9 cellular contexts compared by ENCODE assay signal in genomic region chr1:204714861-204715511, GRCh38. TPM values are rescaled to one million over a fixed set of nuclear protein-coding genes. Genes with fewer than 3 reads are reported as not detected.
DNase-seq lines count a peak whose midpoint lies in the region; ATAC-seq and TF ChIP-seq lines count a peak whose summit lies in the region.
"Had no signal": no experiment of that assay in that cellular context is flagged by ENCODE, and none has a peak within 500 bp of the region (broad histone marks: within the 10 kb centered on the region; RNA-seq: fewer than 3 reads in every experiment).

No MANE protein-coding gene starts in this region.

- H3K4me1 ChIP-seq in H9 (ENCODE audit: insufficient read depth, low read length) (peaks cover 20% of the 10 kb centered on the region), right atrium auricular region (peaks cover 0 to 20% of the 10 kb centered on the region in 2 donors)

- H4K91ac ChIP-seq in H9 (ENCODE audit: insufficient read length, low read depth, low read length) = no peak overlapping the region

- no peak overlapping the region for H4K8ac ChIP-seq in H9 (replicated peaks; ENCODE audit: insufficient read length, low read depth, low read length)

- no peak overlapping the region for H2BK20ac ChIP-seq in H9 (ENCODE audit: low read depth, low read length, poor library complexity, severe bottlenecking)

- peaks cover 34% of the 10 kb centered on the region for H3K27me3 ChIP-seq in H9 (ENCODE audit: insufficient read depth, low read length)
- no peaks in the 10 kb centered on the region for H3K27me3 ChIP-seq in right atrium auricular region

- H4K20me1 ChIP-seq in H9 (ENCODE audit: control insufficient read depth, insufficient read depth, insufficient read length) = peaks cover 3% of the 10 kb centered on the region

- H3K23me2 ChIP-seq in H9 (ENCODE audit: insufficient read length, low read depth, low read length, poor library complexity, severe bottlenecking) = no peaks in the 10 kb centered on the region

- H3K56ac ChIP-seq in H9 (ENCODE audit: insufficient read length, low read depth, low read length) = no peak overlapping the region

- H3K27ac ChIP-seq in H9 (ENCODE audit: insufficient read length, low read depth, low read length) (no peak overlapping the region), right atrium auricular region (no peak overlapping the region)

- peak overlapping the region; percentile 22 for H3K4me2 ChIP-seq in H9 (ENCODE audit: insufficient read depth, insufficient read length, low read length)

- H3K79me1 ChIP-seq in H9 (ENCODE audit: insufficient read depth, low read depth, low read length, poor library complexity, severe bottlenecking) = no peaks in the 10 kb centered on the region

- H3K14ac ChIP-seq in H9 (ENCODE audit: insufficient read depth, low read length) = no peak overlapping the region

- no peak overlapping the region for H2AK5ac ChIP-seq in H9 (ENCODE audit: insufficient read length, low read length)

- no peaks in the 10 kb centered on the region for H3K36me3 ChIP-seq in right atrium auricular region

- no peak overlapping the region for H2BK5ac ChIP-seq in H9 (ENCODE audit: insufficient read length, low read length)

- no peak overlapping the region for H3K23ac ChIP-seq in H9 (ENCODE audit: insufficient read length, low read depth, low read length)

- no peak for ATAC-seq in activated naive CD4-positive, alpha-beta T cell treated with anti-CD3 and anti-CD28 coated beads, Interleukin-2, amount 50 U/mL, for 72 hours
- ATAC-seq in HG02973 (IDR thresholded peaks at IDR 0.05; ENCODE audit: unreplicated experiment) = no peak

- no peak overlapping the region for H3K9ac ChIP-seq in H9 (ENCODE audit: extremely low read depth, insufficient read length, low read length)

- peak; percentile 78 for DNase-seq in H9
- peak; percentile 2 for DNase-seq in NOMO-1 treated with dmso at 0.1 percent for 144 hours (lab: John Stamatoyannopoulos, UW; ENCODE audit: unreplicated experiment)
- DNase-seq in iPS-NIHi11 (ENCODE audit: low spot score) = peak; percentile 74
- no peak for DNase-seq in activated naive CD4-positive, alpha-beta T cell treated with anti-CD3 and anti-CD28 coated beads, Interleukin-2, amount 50 U/mL, for 72 hours (ENCODE audit: low spot score in 2 of 2)
- no peak for DNase-seq in right atrium auricular region (ENCODE audit: low spot score)
- no peak for DNase-seq in stimulated activated CD4-positive, alpha-beta T cell treated with anti-CD3 and anti-CD28 coated beads, Interleukin-15, amount 100 ng/mL, for 24 hours
- DNase-seq: activated effector memory CD4-positive, alpha-beta T cell treated with Interleukin-2 at 50 U/mL for 16 hours had no signal

- H2AFZ ChIP-seq in H9 (ENCODE audit: low read length) = no peak overlapping the region

- no peak overlapping the region for H3K18ac ChIP-seq in H9 (ENCODE audit: insufficient read length, low read depth, low read length)

- H3K9me3 ChIP-seq in H9 (ENCODE audit: control insufficient read depth, low read depth, low read length) (no peaks in the 10 kb centered on the region), right atrium auricular region (no peaks in the 10 kb centered on the region)

- H3K79me2 ChIP-seq in H9 (ENCODE audit: insufficient read depth, low read length) = no peaks in the 10 kb centered on the region

- H3K27ac Mint-ChIP-seq in H9 = peak overlapping the region; percentile 17 to 98 (median 80)
- H3K27ac Mint-ChIP-seq in activated naive CD4-positive, alpha-beta T cell treated with anti-CD3 and anti-CD28 coated beads, Interleukin-2, amount 50 U/mL, for 72 hours = no peak overlapping the region

- no peak overlapping the region for H2BK15ac ChIP-seq in H9 (ENCODE audit: low read depth, low read length)

- no CpG with 5 or more reads among the region's 12 CpGs for WGBS in H9 (ENCODE audit: extremely low coverage, insufficient read length, low lambda C conversion rate)

- H3K9me3 Mint-ChIP-seq in H9 = no peaks in the 10 kb centered on the region; a peak in 2 of 5 replicates
- no peaks in the 10 kb centered on the region for H3K9me3 Mint-ChIP-seq in activated naive CD4-positive, alpha-beta T cell treated with anti-CD3 and anti-CD28 coated beads, Interleukin-2, amount 50 U/mL, for 72 hours

- TF ChIP-seq CTCF in GM12873 (IDR thresholded peaks at IDR 0.05; ENCODE audit: insufficient read depth, low read depth, low read length, missing control alignments) (peak; percentile 36), H9 (conservative IDR thresholded peaks at IDR 0.05) (peak; percentile 57), right atrium auricular region (IDR thresholded peaks at IDR 0.05) (no peak)

- H2BK120ac ChIP-seq in H9 (ENCODE audit: low read depth, low read length, poor library complexity, severe bottlenecking) = no peak overlapping the region

- peak overlapping the region; percentile 16 to 64; a peak in 4 of 5 replicates for H3K4me3 Mint-ChIP-seq in H9

- no peak overlapping the region for H4K5ac ChIP-seq in H9 (ENCODE audit: insufficient read length, low read depth, low read length)

- H3K27me3 Mint-ChIP-seq in H9 (ENCODE audit: low read depth) = peaks cover 70% of the 10 kb centered on the region

- H3T11ph ChIP-seq in H9 (ENCODE audit: low read length) = no peak overlapping the region

- H3K4me1 Mint-ChIP-seq in H9 = peaks cover 56 to 64% of the 10 kb centered on the region in 2 experiments

- no peak overlapping the region for H3K4ac ChIP-seq in H9 (ENCODE audit: low read depth, low read length)

- no peak overlapping the region for H3K4me3 ChIP-seq in right atrium auricular region

- H2BK12ac ChIP-seq in H9 (ENCODE audit: insufficient read length, low read depth, low read length) = no peak overlapping the region

- H3K36me3 Mint-ChIP-seq in H9 (ENCODE audit: insufficient read depth in 1 of 3, low read depth in 3 of 3) = no peaks in the 10 kb centered on the region; a peak in 2 of 7 replicates
- H3K36me3 Mint-ChIP-seq in activated naive CD4-positive, alpha-beta T cell treated with anti-CD3 and anti-CD28 coated beads, Interleukin-2, amount 50 U/mL, for 72 hours = no peaks in the 10 kb centered on the region

RNA-seq across cellular contexts. Expression of gene LRRN2, which starts 29.4 kb away (rescaled TPM):
- total RNA-seq in H9 (2021) (4.5 and 5.8 TPM in 2 replicates), right atrium auricular region (1 to 10 TPM; 6.6 to 8.2 TPM)
- total RNA-seq in activated naive CD4-positive, alpha-beta T cell treated with anti-CD3 and anti-CD28 coated beads, Interleukin-2, amount 50 U/mL, for 72 hours = not detected

Comparison
In these comparisons a context has a peak if more than half of its experiments do, and no peak if none do; other contexts are left out.
1. CTCF ChIP-seq: peak in GM12873 (single experiment) and H9 (single experiment); none in right atrium auricular region (0 of 2).
2. DNase-seq: peak in H9 (single experiment), NOMO-1 treated with dmso at 0.1 percent for 144 hours (single experiment) and iPS-NIHi11 (single experiment); none in activated naive CD4-positive, alpha-beta T cell treated with anti-CD3 and anti-CD28 coated beads, Interleukin-2, amount 50 U/mL, for 72 hours (0 of 2), right atrium auricular region (single experiment) and stimulated activated CD4-positive, alpha-beta T cell treated with anti-CD3 and anti-CD28 coated beads, Interleukin-15, amount 100 ng/mL, for 24 hours (single experiment).
3. H3K27ac Mint-ChIP-seq: peak in H9 (3 of 3); none in activated naive CD4-positive, alpha-beta T cell treated with anti-CD3 and anti-CD28 coated beads, Interleukin-2, amount 50 U/mL, for 72 hours (0 of 2).